Comparison of ENCODE assay signal across 8 cellular contexts in the genomic region with DNA sequence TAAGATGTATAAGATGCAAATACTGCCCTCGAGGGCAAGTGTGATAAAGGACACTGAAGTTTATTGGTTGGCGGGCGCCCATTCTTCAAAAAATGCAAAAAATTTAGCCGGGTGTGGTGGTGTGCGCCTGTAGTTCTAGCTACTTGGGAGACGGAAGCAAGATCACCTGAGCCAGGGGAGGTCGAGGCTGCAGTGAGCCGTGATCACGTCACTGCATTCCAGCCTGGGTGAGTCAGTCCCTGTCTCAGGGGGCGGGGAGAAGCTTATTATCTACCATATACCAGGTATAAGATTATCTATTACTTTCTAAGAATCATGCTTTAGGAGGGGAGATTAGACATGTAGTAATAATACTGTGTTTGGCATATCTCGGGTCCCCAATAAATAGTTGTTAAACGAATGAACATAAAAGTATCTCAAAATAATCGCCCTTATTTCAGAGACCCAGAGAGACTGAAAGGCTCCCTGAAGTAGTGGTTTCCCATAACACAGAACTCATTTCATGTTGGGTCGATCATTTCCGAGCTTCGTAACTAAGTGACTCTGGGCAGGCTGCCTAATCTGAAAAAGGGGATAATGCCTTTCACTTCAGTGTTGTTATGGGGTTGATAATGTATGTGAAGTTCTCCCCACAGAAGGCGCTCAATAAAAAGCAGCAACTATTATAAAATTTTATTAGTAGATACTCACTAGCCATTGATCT. TPM values are rescaled to one million over a fixed set of nuclear protein-coding genes. Genes with fewer than 3 reads are reported as not detected.
DNase-seq lines count a peak whose midpoint lies in the region; TF ChIP-seq lines count a peak whose summit lies in the region.

No MANE protein-coding gene starts in this region.

- peak overlapping the region; percentile 95 for H3K27ac ChIP-seq in HUES48 (ENCODE audit: low read depth, low read length)

- H3K4me1 ChIP-seq in HUES48 (ENCODE audit: control insufficient read depth, insufficient read depth, low read length), result peaks cover 31% of the 10 kb centered on the region

- peaks cover 34 to 41% of the 10 kb centered on the region in 2 donors for H3K4me1 Mint-ChIP-seq in immature natural killer cell

- H3K9me3 ChIP-seq in HUES48 (ENCODE audit: control insufficient read depth, insufficient read depth, low read length), result no peaks in the 10 kb centered on the region

- peak overlapping the region; percentile 92 to 100 (median 99) for H3K27ac Mint-ChIP-seq in immature natural killer cell

- CTCF ChIA-PET in AG04449 (lab: Yijun Ruan, JAX), result interaction anchor here (0.9 to 3.8 kb wide), 3 partner anchors 9 to 233 kb away, joined by 3 to 15 read pairs (median 3); no protein-coding TSS in a partner anchor

- DNase-seq in AG04449 (ENCODE audit: low read depth, low spot score), result no peak
- peak; percentile 37 for DNase-seq in activated naive CD4-positive, alpha-beta T cell treated with anti-CD3 and anti-CD28 coated beads, Interleukin-2, amount 50 U/mL, for 16 hours
- DNase-seq in immature natural killer cell, result no peak
- DNase-seq in stimulated activated CD4-positive, alpha-beta T cell treated with anti-CD3 and anti-CD28 coated beads, Interleukin-2, amount 100 ng/mL, for 24 hours, result peak; percentile 35 to 38
- DNase-seq in cerebellar cortex (ENCODE audit: low spot score), result no peak
- no peak for DNase-seq in occipital lobe (lab: John Stamatoyannopoulos, UW)
- DNase-seq in GOT3 (lab: John Stamatoyannopoulos, UW), result no peak

- H3K4me3 Mint-ChIP-seq in immature natural killer cell, result peak overlapping the region; percentile 94 to 100 (median 98)

- H3K9ac ChIP-seq in HUES48 (ENCODE audit: low read depth, low read length), result peak overlapping the region; percentile 84

- peak overlapping the region; percentile 96 for H3K4me3 ChIP-seq in AG04449 (ENCODE audit: low read depth, low read length)
- peak overlapping the region; percentile 78 for H3K4me3 ChIP-seq in HUES48 (ENCODE audit: low read depth, low read length)

- no peaks in the 10 kb centered on the region for H3K27me3 ChIP-seq in HUES48 (ENCODE audit: control insufficient read depth, insufficient read depth, low read length)

- H3K9me3 Mint-ChIP-seq in immature natural killer cell, result no peaks in the 10 kb centered on the region

- no peaks in the 10 kb centered on the region; the same call in 1 of the 2 replicates for H3K36me3 ChIP-seq in HUES48 (ENCODE audit: control insufficient read depth, insufficient read depth, low read length)

- peaks cover 5 to 10% (median 6%) of the 10 kb centered on the region in 3 donors for H3K27me3 Mint-ChIP-seq in immature natural killer cell (ENCODE audit: low read depth in 3 of 3)

- POLR2A ChIA-PET in AG04449 (lab: Yijun Ruan, JAX), result interaction anchor here (0.6 kb wide), 1 partner anchor 70 kb away, joined by 3 read pairs; no protein-coding TSS in a partner anchor

- H3K36me3 Mint-ChIP-seq in immature natural killer cell, result peaks cover 0 to 3% (median 3%) of the 10 kb centered on the region in 3 donors

- no peak for TF ChIP-seq CTCF in AG04449 (IDR thresholded peaks at IDR 0.05; ENCODE audit: insufficient read depth, low read length, missing control alignments)

RNA-seq across cellular contexts. Expression of gene SELENOI, which starts 1.2 kb away (rescaled TPM):
- polyA plus RNA-seq in immature natural killer cell, result 1 to 10 TPM; 3.3 to 7.2 (median 5.6) TPM
- 70.2 TPM for total RNA-seq in occipital lobe

RNA-seq across cellular contexts. Expression of gene ADGRF3, which starts 1.9 kb away (rescaled TPM):
- under 1 TPM in 1 of 3 donors, not detected in 2; 0.39 TPM for polyA plus RNA-seq in immature natural killer cell
- 0.16 TPM for total RNA-seq in occipital lobe

RNA-seq across cellular contexts. Expression of gene DRC1, which starts 57.0 kb away (rescaled TPM):
- not detected for polyA plus RNA-seq in immature natural killer cell
- total RNA-seq in occipital lobe, result 5.6 TPM

Comparison
In these comparisons a context has a peak if more than half of its experiments do, and no peak if none do; other contexts are left out.
1. DNase-seq: peak in activated naive CD4-positive, alpha-beta T cell treated with anti-CD3 and anti-CD28 coated beads, Interleukin-2, amount 50 U/mL, for 16 hours (single experiment) and stimulated activated CD4-positive, alpha-beta T cell treated with anti-CD3 and anti-CD28 coated beads, Interleukin-2, amount 100 ng/mL, for 24 hours (2 of 2); none in AG04449 (single experiment), immature natural killer cell (0 of 3), cerebellar cortex (single experiment), occipital lobe (single experiment) and GOT3 (single experiment).